ENCODE assay signal across 7 cellular contexts in the genomic region with DNA sequence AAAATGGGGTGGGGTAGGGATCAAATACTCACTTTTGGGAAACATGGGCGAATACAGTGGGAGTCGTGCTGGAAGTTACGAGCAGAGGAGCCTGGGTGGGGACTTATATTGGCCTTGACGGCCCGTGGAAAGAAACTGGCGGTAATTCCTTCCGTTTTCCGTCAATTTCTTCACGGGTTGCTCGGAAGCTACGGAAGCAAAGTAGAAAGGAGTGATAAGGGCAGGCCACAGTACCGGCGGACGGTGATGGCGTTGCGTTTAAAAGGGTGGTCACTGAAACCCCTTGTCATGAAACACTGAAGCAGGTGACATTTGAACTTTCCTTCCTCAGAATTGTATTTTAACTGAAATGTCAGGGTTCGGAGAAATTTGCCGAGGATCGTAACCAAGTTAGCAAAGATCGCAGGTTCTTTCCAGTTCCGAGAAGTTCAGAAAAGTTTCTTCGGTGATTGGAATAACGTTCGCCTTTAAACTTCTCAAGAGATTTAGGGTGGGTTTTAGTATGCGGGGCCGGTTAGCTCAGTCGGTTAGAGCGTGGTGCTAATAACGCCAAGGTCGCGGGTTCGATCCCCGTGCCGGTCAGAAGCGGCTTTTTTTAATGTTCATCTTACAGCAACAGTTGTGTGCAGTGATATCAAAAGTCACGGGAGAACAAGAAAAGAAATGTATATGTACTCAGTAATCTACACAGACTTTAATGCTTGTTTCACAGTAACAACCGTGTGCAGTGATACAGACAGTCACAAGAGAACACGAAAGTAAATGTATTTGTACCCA.
DNase-seq lines count a peak whose midpoint lies in the region; FAIRE-seq and TF ChIP-seq lines count a peak whose summit lies in the region.
"Not testable (repeated sequence)": the region's sequence is repeated elsewhere in the genome, so short reads cannot be mapped to it uniquely, and the experiment has no call there.

No MANE protein-coding gene starts in this region.

- not testable (repeated sequence) for H3K9ac ChIP-seq in astrocyte (ENCODE audit: low read length)

- peak overlapping the region; percentile 87 for H3K4me3 Mint-ChIP-seq in astrocyte (ENCODE audit: unreplicated experiment)

- H3K9me3 ChIP-seq in astrocyte (ENCODE audit: insufficient read depth, low read depth, low read length); ovary: not testable (repeated sequence)

- not testable (repeated sequence) for FAIRE-seq in astrocyte (lab: Jason Lieb, UNC)

- H3K4me3 ChIP-seq in WI38 (ENCODE audit: low read depth, low read length) (peak overlapping the region; percentile 54), astrocyte (ENCODE audit: insufficient read depth, low read depth, low read length) (peak overlapping the region; percentile 17), ovary (peak overlapping the region; percentile 12)

- H3K4me1 Mint-ChIP-seq in astrocyte (ENCODE audit: low read depth, unreplicated experiment), result not testable (repeated sequence)

- H3K27ac ChIP-seq in astrocyte (ENCODE audit: low read depth, low read length); ovary: not testable (repeated sequence)

- peaks cover 10% of the 10 kb centered on the region for H3K27me3 ChIP-seq in astrocyte (ENCODE audit: insufficient read depth, low read length)
- not testable (repeated sequence) for H3K27me3 ChIP-seq in ovary

- H3K27ac Mint-ChIP-seq in astrocyte (ENCODE audit: unreplicated experiment), result peak overlapping the region; percentile 47

- H2AFZ ChIP-seq in astrocyte (ENCODE audit: low read depth, low read length), result not testable (repeated sequence)

- not testable (repeated sequence) for TF ChIP-seq POLR2A in erythroblast (IDR thresholded peaks at IDR 0.05; ENCODE audit: low read length); ovary (IDR thresholded peaks at IDR 0.05)

- TF ChIP-seq EP300 in ovary (IDR thresholded peaks at IDR 0.05), result not testable (repeated sequence)

- H3K36me3 Mint-ChIP-seq in astrocyte (ENCODE audit: low read depth, unreplicated experiment), result not testable (repeated sequence)

- intact Hi-C loops in ovary (cut with DNase I), result not testable (repeated sequence)

- WGBS in ovary, 3 donors, result 2 to 3% (median 2%) methylated on average over 38 of the region's 38 CpGs

- H3K4me1 ChIP-seq in astrocyte (ENCODE audit: insufficient read depth, low read length); ovary (ENCODE audit: insufficient read depth): not testable (repeated sequence)

- DNase-seq in GM03348 (ENCODE audit: low spot score), result peak; percentile 4
- peak; percentile 2 for DNase-seq in HS-5 (ENCODE audit: low read depth)
- peak; percentile 15 for DNase-seq in astrocyte (ENCODE audit: low read depth)
- peak; percentile 18 to 19 for DNase-seq in erythroblast (lab: John Stamatoyannopoulos, UW)
- peak; percentile 17 for DNase-seq in iPS-NIHi7 (ENCODE audit: extremely low spot score)
- peak in 1 of 5 donors; percentile 47 for DNase-seq in ovary

- not testable (repeated sequence) for H3K79me2 ChIP-seq in astrocyte (ENCODE audit: insufficient read depth, low read length)

- H3K36me3 ChIP-seq in astrocyte (ENCODE audit: insufficient read depth, low read length); ovary: not testable (repeated sequence)

- not testable (repeated sequence) for H3K9me3 Mint-ChIP-seq in astrocyte (ENCODE audit: unreplicated experiment)

- peak overlapping the region; percentile 71 for H3K4me2 ChIP-seq in astrocyte (ENCODE audit: low read length)

- H4K20me1 ChIP-seq in astrocyte (ENCODE audit: insufficient read depth, low read length), result not testable (repeated sequence)

- TF ChIP-seq CTCF in WI38 (IDR thresholded peaks at IDR 0.05; ENCODE audit: low read depth, low read length); astrocyte (IDR thresholded peaks at IDR 0.05; ENCODE audit: insufficient read depth, low read depth, low read length); ovary (IDR thresholded peaks at IDR 0.05): not testable (repeated sequence)

- peaks cover 44% of the 10 kb centered on the region for H3K27me3 Mint-ChIP-seq in astrocyte (ENCODE audit: low read depth, unreplicated experiment)
